Comparison of ENCODE assay signal across 1 cellular context in genomic region chr13:30020726-30021312, GRCh38.
TF ChIP-seq lines count a peak whose summit lies in the region.

No MANE protein-coding gene starts in this region.

TF ChIP-seq in H1, 55 proteins besides CTCF, POLR2A, EP300 and RAD21:
- TF ChIP-seq SRF (IDR thresholded peaks at IDR 0.05; ENCODE audit: low read depth, low read length) (no peak), RNF2 (IDR thresholded peaks at IDR 0.05; ENCODE audit: borderline replicate concordance, low read depth, low read length, missing control alignments, poor library complexity, severe bottlenecking) (no peak), CEBPB (IDR thresholded peaks at IDR 0.05; ENCODE audit: low read depth, low read length) (no peak), SP2 (IDR thresholded peaks at IDR 0.05; ENCODE audit: low read length) (no peak), ATF3 (IDR thresholded peaks at IDR 0.05; ENCODE audit: insufficient read depth, low read depth, low read length) (no peak), SP1 (IDR thresholded peaks at IDR 0.05; ENCODE audit: low read depth, low read length) (no peak), SIRT6 (IDR thresholded peaks at IDR 0.05; ENCODE audit: low read length) (no peak), RBBP5 (IDR thresholded peaks at IDR 0.05; ENCODE audit: borderline replicate concordance, low read depth, low read length) (no peak), GABPA (IDR thresholded peaks at IDR 0.05; ENCODE audit: borderline replicate concordance, insufficient read depth, low read length) (no peak), ASH2L (IDR thresholded peaks at IDR 0.05; ENCODE audit: low read length) (no peak), TBP (IDR thresholded peaks at IDR 0.05; ENCODE audit: low read depth, low read length) (no peak), CHD1 (IDR thresholded peaks at IDR 0.05; ENCODE audit: low read depth, low read length) (no peak)
TF ChIP-seq in H1: peak in this region for 0.
